In the genomic region with DNA sequence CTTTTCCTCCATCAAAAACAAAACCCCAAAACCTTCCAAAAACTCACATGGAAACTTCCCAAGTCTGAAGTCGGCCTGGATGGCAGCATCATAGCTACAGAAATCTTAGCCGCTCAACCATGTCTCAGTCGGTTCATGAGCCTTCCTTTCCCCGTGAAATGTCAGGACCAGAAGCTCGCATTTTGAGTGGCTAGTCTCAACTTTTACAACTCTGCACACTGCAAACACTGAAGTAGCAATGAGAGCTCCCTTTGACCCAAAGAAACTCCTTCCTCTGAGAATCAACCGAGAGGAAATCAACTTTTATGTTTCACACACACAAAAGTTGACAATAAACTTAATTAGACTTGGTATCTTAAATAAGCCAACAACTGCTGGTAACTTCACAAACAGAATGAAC, we compare ENCODE assay signal across 22 cellular contexts. TPM values are rescaled to one million over a fixed set of nuclear protein-coding genes. Genes with fewer than 3 reads are reported as not detected.
DNase-seq lines count a peak whose midpoint lies in the region; ATAC-seq, FAIRE-seq and TF ChIP-seq lines count a peak whose summit lies in the region.
"Had no signal": no experiment of that assay in that cellular context is flagged by ENCODE, and none has a peak within 500 bp of the region (broad histone marks: within the 10 kb centered on the region; RNA-seq: fewer than 3 reads in every experiment).

No MANE protein-coding gene starts in this region.

- POLR2A ChIA-PET in K562 (lab: Yijun Ruan, JAX): interaction anchor here (0.7 to 1.7 kb wide), 5 partner anchors 9 to 201 kb away, joined by 3 to 7 read pairs (median 4); no protein-coding TSS in a partner anchor
- POLR2A ChIA-PET in CD8-positive, alpha-beta memory T cell (lab: Charles Lee): no interaction called here

- no peak overlapping the region for H3K27ac ChIP-seq in K562 (ENCODE audit: extremely low read depth, low read depth, low read length)
- H3K27ac ChIP-seq in osteoblast (ENCODE audit: low read depth, low read length): no peak overlapping the region
- H3K27ac ChIP-seq in CD8-positive, alpha-beta memory T cell (ENCODE audit: low read depth, low read length): no peak overlapping the region

- H2AFZ ChIP-seq in K562 (ENCODE audit: low read depth, low read length) (no peak overlapping the region), osteoblast (ENCODE audit: low read length) (no peak overlapping the region)

- H3K36me3 Mint-ChIP-seq in type B pancreatic cell: no peaks in the 10 kb centered on the region
- peaks cover 0 to 6% (median 0%) of the 10 kb centered on the region in 3 donors for H3K36me3 Mint-ChIP-seq in CD8-positive, alpha-beta memory T cell
- H3K36me3 Mint-ChIP-seq: CD4-positive, CD25-positive, alpha-beta regulatory T cell had no signal

- FAIRE-seq in K562 (lab: Jason Lieb, UNC): peak; percentile 23
- FAIRE-seq: A204.1, GM12892, GM18507, H1, HTR-8/SVneo had no signal

- BruUV-seq in K562 (replicated peaks; lab: Mats Ljungman, UMichigan): no TSS peak

- H3K27me3 Mint-ChIP-seq in type B pancreatic cell: no peaks in the 10 kb centered on the region
- H3K27me3 Mint-ChIP-seq in CD8-positive, alpha-beta memory T cell: peaks cover 4 to 26% of the 10 kb centered on the region in 2 donors

- no peak overlapping the region for H3K4me3 Mint-ChIP-seq in type B pancreatic cell
- H3K4me3 Mint-ChIP-seq in CD8-positive, alpha-beta memory T cell: no peak overlapping the region
- H3K4me3 Mint-ChIP-seq: CD4-positive, CD25-positive, alpha-beta regulatory T cell; H9 had no signal

- no peaks in the 10 kb centered on the region for H3K9me1 ChIP-seq in K562 (ENCODE audit: control insufficient read depth, insufficient read depth, low read length)

- H3K4me2 ChIP-seq in K562 (ENCODE audit: insufficient read depth, low read length) (no peak overlapping the region), osteoblast (ENCODE audit: insufficient read depth, low read length) (no peak overlapping the region)

- no peak for TF ChIP-seq RAD21 in K562 (CRISPR knock-in tag; conservative IDR thresholded peaks at IDR 0.05 in 1 of 2, IDR thresholded peaks at IDR 0.05 in 1 of 2)

- CTCF ChIA-PET in K562 (lab: Yijun Ruan, JAX; ENCODE audit: low intra/inter-chr PET ratio): no interaction called here
- CTCF ChIA-PET in CD8-positive, alpha-beta memory T cell (lab: Charles Lee): no interaction called here

- TF ChIP-seq POLR2A in K562 (conservative IDR thresholded peaks at IDR 0.05): no peak

- H3K27ac Mint-ChIP-seq in type B pancreatic cell: peak overlapping the region; percentile 4
- H3K27ac Mint-ChIP-seq in CD8-positive, alpha-beta memory T cell: no peak overlapping the region
- H3K27ac Mint-ChIP-seq: H9 had no signal

- no peak for TF ChIP-seq EP300 in K562 (IDR thresholded peaks at IDR 0.05; ENCODE audit: low read length)

- in situ Hi-C loops in K562 (cut with MboI): no loop called here

- 14% methylated on average over 6 of the region's 6 CpGs for WGBS in K562 (ENCODE audit: insufficient coverage, low coverage, missing lambda C conversion rate)

- H4K20me1 ChIP-seq in K562 (replicated peaks; ENCODE audit: control insufficient read depth, insufficient read depth, low read length) (0 out of 2 replicates have a peak, but pooled peaks cover 4% of the 10 kb centered on the region), osteoblast (ENCODE audit: insufficient read depth, low read length) (no peaks in the 10 kb centered on the region)

- H3K9me3 ChIP-seq in K562 (replicated peaks; ENCODE audit: control insufficient read depth, insufficient read depth, low read depth, low read length): no peaks in the 10 kb centered on the region
- H3K9me3 ChIP-seq in osteoblast (ENCODE audit: low read depth, low read length): no peaks in the 10 kb centered on the region
- no peaks in the 10 kb centered on the region for H3K9me3 ChIP-seq in CD8-positive, alpha-beta memory T cell (ENCODE audit: low read length)
- H3K9me3 ChIP-seq: BE2C had no signal

- TF ChIP-seq CTCF in K562 (IDR thresholded peaks at IDR 0.05 in 2 of 3, conservative IDR thresholded peaks at IDR 0.05 in 1 of 3; ENCODE audit: insufficient read depth in 2 of 3, low read depth in 1 of 3, low read length in 3 of 3): no peak
- TF ChIP-seq CTCF in osteoblast (IDR thresholded peaks at IDR 0.05; ENCODE audit: extremely low read depth, low read depth, low read length): no peak
- TF ChIP-seq CTCF in type B pancreatic cell (conservative IDR thresholded peaks at IDR 0.05): no peak

- no peak for ATAC-seq in K562
- ATAC-seq in left colon: peak; percentile 86
- no peak for ATAC-seq in GM19328 (IDR thresholded peaks at IDR 0.05; ENCODE audit: unreplicated experiment)

- H3K27me3 ChIP-seq in K562 (ENCODE audit: control insufficient read depth in 2 of 2, insufficient read depth in 2 of 2, low read length in 2 of 2) (peaks cover 0 to 26% of the 10 kb centered on the region in 2 experiments; a peak in 3 of 5 replicates), osteoblast (ENCODE audit: insufficient read depth, low read length) (no peaks in the 10 kb centered on the region)
- H3K27me3 ChIP-seq in CD8-positive, alpha-beta memory T cell (ENCODE audit: insufficient read depth, low read length, poor library complexity, severe bottlenecking): no peaks in the 10 kb centered on the region

- H3K79me2 ChIP-seq in K562 (ENCODE audit: control insufficient read depth, insufficient read depth, low read length): no peaks in the 10 kb centered on the region
- no peaks in the 10 kb centered on the region for H3K79me2 ChIP-seq in osteoblast (ENCODE audit: insufficient read depth, low read length)

- no peaks in the 10 kb centered on the region for H3K36me3 ChIP-seq in K562 (ENCODE audit: control insufficient read depth, insufficient read depth, low read length)
- H3K36me3 ChIP-seq in osteoblast (ENCODE audit: insufficient read depth, low read length): no peaks in the 10 kb centered on the region
- no peaks in the 10 kb centered on the region for H3K36me3 ChIP-seq in CD8-positive, alpha-beta memory T cell (ENCODE audit: insufficient read depth, low read length)
- H3K36me3 ChIP-seq: BE2C had no signal

- H3K9me3 Mint-ChIP-seq in type B pancreatic cell: no peaks in the 10 kb centered on the region
- no peaks in the 10 kb centered on the region for H3K9me3 Mint-ChIP-seq in CD8-positive, alpha-beta memory T cell

- intact Hi-C loops in K562 (cut with micrococcal nuclease) (no loop called here), left colon (cut with DNase I, micrococcal nuclease) (no loop called here), posterior vena cava (cut with DNase I) (no loop called here)

- H3K4me1 ChIP-seq in K562 (replicated peaks in 1 of 2; ENCODE audit: control insufficient read depth in 2 of 2, insufficient read depth in 2 of 2, low read length in 2 of 2): peaks cover 0 to 19% of the 10 kb centered on the region in 2 experiments; a peak in 2 of 5 replicates
- no peaks in the 10 kb centered on the region for H3K4me1 ChIP-seq in osteoblast (ENCODE audit: insufficient read depth, low read length)
- no peaks in the 10 kb centered on the region for H3K4me1 ChIP-seq in CD8-positive, alpha-beta memory T cell (ENCODE audit: insufficient read depth, low read length)
- H3K4me1 ChIP-seq: BE2C had no signal

- H3K9ac ChIP-seq in K562 (ENCODE audit: insufficient read depth in 1 of 2, low read depth in 2 of 2, low read length in 2 of 2): no peak overlapping the region

- no peak overlapping the region for H3K4me3 ChIP-seq in K562
- no peak overlapping the region for H3K4me3 ChIP-seq in osteoblast (ENCODE audit: insufficient read depth, low read length)
- H3K4me3 ChIP-seq in CD8-positive, alpha-beta memory T cell (ENCODE audit: low read length): no peak overlapping the region

- no peaks in the 10 kb centered on the region for H3K4me1 Mint-ChIP-seq in type B pancreatic cell (ENCODE audit: unreplicated experiment)
- H3K4me1 Mint-ChIP-seq in CD8-positive, alpha-beta memory T cell: peaks cover 0 to 3% (median 0%) of the 10 kb centered on the region in 3 donors

- no peak for DNase-seq in K562 (ENCODE audit: extremely low read depth in 1 of 4, low spot score in 3 of 4)
- DNase-seq in left colon: no peak
- DNase-seq in osteoblast (ENCODE audit: insufficient read length, low spot score, missing footprints): peak; percentile 48
- DNase-seq in type B pancreatic cell (ENCODE audit: extremely low spot score, unreplicated experiment): no peak
- no peak for DNase-seq in CD8-positive, alpha-beta memory T cell
- DNase-seq in posterior vena cava (ENCODE audit: low spot score): no peak
- DNase-seq in NCI-H446 treated with DMSO at 0.1 percent for 48 hours (lab: John Stamatoyannopoulos, UW): no peak
- DNase-seq: ACHN; BE2C; C1 segment of cervical spinal cord; CD4-positive, CD25-positive, alpha-beta regulatory T cell; DMS153; DMS79; GDM1; H9; IMR-90 had no signal

TF ChIP-seq in K562, 482 proteins besides CTCF, POLR2A, EP300 and RAD21 (continues in another document):
- TF ChIP-seq, protein P1, sequence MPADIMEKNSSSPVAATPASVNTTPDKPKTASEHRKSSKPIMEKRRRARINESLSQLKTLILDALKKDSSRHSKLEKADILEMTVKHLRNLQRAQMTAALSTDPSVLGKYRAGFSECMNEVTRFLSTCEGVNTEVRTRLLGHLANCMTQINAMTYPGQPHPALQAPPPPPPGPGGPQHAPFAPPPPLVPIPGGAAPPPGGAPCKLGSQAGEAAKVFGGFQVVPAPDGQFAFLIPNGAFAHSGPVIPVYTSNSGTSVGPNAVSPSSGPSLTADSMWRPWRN (IDR thresholded peaks at IDR 0.05; ENCODE audit: low read depth): no peak

RNA-seq across cellular contexts. Expression of a gene that starts 37.6 kb away (rescaled TPM):
- 1.6 and 7.1 TPM in 2 replicates for total RNA-seq in K562 (2011; cell fraction: chromatin; rRNA removed; ENCODE audit: low replicate concordance)
- 1.3 and 1.8 TPM in 2 replicates for total RNA-seq in K562 (2011; cell fraction: nucleolus; rRNA removed)
- 2.5 and 5.6 TPM in 2 replicates for total RNA-seq in K562 (2011; cell fraction: nucleoplasm; rRNA removed)
- total RNA-seq in K562 (2014; rRNA removed): 2.6 and 4.1 TPM in 2 replicates
- total RNA-seq in K562 (2014; rRNA removed; fragmentation: Illumina TruSeq; extraction: Trizol): 4.7 and 5.9 TPM in 2 replicates
- 4.1 and 4.3 TPM in 2 replicates for total RNA-seq in K562 (2015; rRNA removed; fragmentation: Illumina TruSeq; extraction: Trizol)
- total RNA-seq in K562 (2021): 3.9 and 4.6 TPM in 2 replicates
- 3.7 and 5.7 TPM in 2 replicates for polyA plus RNA-seq in K562 (2011; rRNA removed)
- 1.5 and 1.9 TPM in 2 replicates for polyA plus RNA-seq in K562 (2011; cell fraction: cytosol; rRNA removed)
- polyA plus RNA-seq in K562 (2011; cell fraction: nucleus; rRNA removed): 4.2 and 6.4 TPM in 2 replicates
- 6.1 and 10.5 TPM in 2 replicates for polyA plus RNA-seq in K562 (2012)
- polyA plus RNA-seq in K562 (2014; fragmentation: Illumina TruSeq; extraction: Trizol): 5.2 and 7.0 TPM in 2 replicates
- 1 to 10 TPM; 3.2 to 3.7 TPM for polyA plus RNA-seq in K562 (2014; fragmentation: Nextera tagmentation; extraction: Ambion mirVana)
- 5.2 and 5.3 TPM in 2 replicates for polyA plus RNA-seq in K562 (2014; rRNA removed)
- polyA minus RNA-seq in K562 (2011; rRNA and poly(A)+ RNA removed): 1.8 and 2.7 TPM in 2 replicates
- 1.0 TPM in 1 of 2 replicates, not detected in the other for polyA minus RNA-seq in K562 (2011; cell fraction: cytosol; rRNA and poly(A)+ RNA removed)
- 1.8 and 2.4 TPM in 2 replicates for polyA minus RNA-seq in K562 (2011; cell fraction: nucleus; rRNA and poly(A)+ RNA removed)
- 1 to 10 TPM; 2.8 to 3.6 TPM for total RNA-seq in left colon
- under 0.01 and 0.29 TPM in 2 replicates for total RNA-seq in osteoblast
- total RNA-seq in type B pancreatic cell (ENCODE audit: low replicate concordance): 1.4 and 2.6 TPM in 2 replicates
- total RNA-seq in CD8-positive, alpha-beta memory T cell: under 1 TPM; 0.20 to 0.83 TPM
- polyA plus RNA-seq in CD8-positive, alpha-beta memory T cell: 0.40 TPM
- total RNA-seq in posterior vena cava: under 1 TPM in 1 of 2 donors, not detected in 1; 0.33 TPM
